Comparison of ENCODE assay signal across 8 cellular contexts in genomic region chr19:7636691-7637373, GRCh38. TPM values are rescaled to one million over a fixed set of nuclear protein-coding genes. Genes with fewer than 3 reads are reported as not detected.
DNase-seq lines count a peak whose midpoint lies in the region; ATAC-seq and TF ChIP-seq lines count a peak whose summit lies in the region.

Gene STXBP2, plus strand, starts transcription at chr19:7637110. Its CDS starts 40 bp downstream, at chr19:7637150.

- peaks cover 19% of the 10 kb centered on the region for H3K36me3 Mint-ChIP-seq in activated CD4-positive, alpha-beta T cell treated with anti-CD3 and anti-CD28 coated beads, Interleukin-2, amount 10 ng/mL, durations not matched to agents 7 days and 5 days (ENCODE audit: low read depth)

- no peaks in the 10 kb centered on the region for H3K27me3 Mint-ChIP-seq in activated CD4-positive, alpha-beta T cell treated with anti-CD3 and anti-CD28 coated beads, Interleukin-2, amount 10 ng/mL, durations not matched to agents 7 days and 5 days

- H3K27me3 ChIP-seq in GM06990 (replicated peaks; ENCODE audit: control insufficient read depth, insufficient read depth, low read length) = no peaks in the 10 kb centered on the region

- CTCF ChIA-PET in activated CD4-positive, alpha-beta T cell treated with anti-CD3 and anti-CD28 coated beads, Interleukin-2, amount 10 ng/mL, durations not matched to agents 7 days and 5 days (lab: Charles Lee) = interaction anchor here (0.9 to 1.7 kb wide), 3 partner anchors 12 to 24 kb away, joined by 3 to 4 read pairs (median 3); no protein-coding TSS in a partner anchor

- H3K4me3 Mint-ChIP-seq in activated CD4-positive, alpha-beta T cell treated with anti-CD3 and anti-CD28 coated beads, Interleukin-2, amount 10 ng/mL, durations not matched to agents 7 days and 5 days = peak within 1 kb of the TSS; percentile 82

- H3K9me3 Mint-ChIP-seq in activated CD4-positive, alpha-beta T cell treated with anti-CD3 and anti-CD28 coated beads, Interleukin-2, amount 10 ng/mL, durations not matched to agents 7 days and 5 days = peaks cover 7% of the 10 kb centered on the region

- peaks cover 6% of the 10 kb centered on the region for H3K36me3 ChIP-seq in GM06990 (ENCODE audit: control insufficient read depth, insufficient read depth, low read length)

- no peak for TF ChIP-seq CTCF in GM06990 (IDR thresholded peaks at IDR 0.05; ENCODE audit: insufficient read depth, low read length, poor library complexity, severe bottlenecking)

- H3K27ac Mint-ChIP-seq in activated CD4-positive, alpha-beta T cell treated with anti-CD3 and anti-CD28 coated beads, Interleukin-2, amount 10 ng/mL, durations not matched to agents 7 days and 5 days = peak within 1 kb of the TSS; percentile 94

- POLR2A ChIA-PET in activated CD4-positive, alpha-beta T cell treated with anti-CD3 and anti-CD28 coated beads, Interleukin-2, amount 10 ng/mL, durations not matched to agents 7 days and 5 days (lab: Charles Lee) = no interaction called here

- H3K4me3 ChIP-seq in GM06990 (replicated peaks; ENCODE audit: low read depth, low read length) = peak within 1 kb of the TSS; percentile 90

- ATAC-seq in HG02840 (IDR thresholded peaks at IDR 0.05; ENCODE audit: low FRiP score, unreplicated experiment) (peak; percentile 59), HG03025 (IDR thresholded peaks at IDR 0.05; ENCODE audit: low FRiP score, unreplicated experiment) (no peak)

- DNase-seq in GM06990 (ENCODE audit: extremely low read depth, insufficient read length) (peak; percentile 89), NCI-H2171 treated with DMSO at 0.1 percent for 48 hours (lab: John Stamatoyannopoulos, UW) (peak; percentile 69), dermis microvascular lymphatic vessel endothelial cell (ENCODE audit: low read depth in 2 of 2) (peak; percentile 23 to 35), lung microvascular endothelial cell (ENCODE audit: low read depth in 2 of 2) (peak; percentile 35 to 72)
- DNase-seq in activated CD4-positive, alpha-beta T cell treated with anti-CD3 and anti-CD28 coated beads, Interleukin-2, amount 10 ng/mL, durations not matched to agents 7 days and 5 days = peak; percentile 91
- DNase-seq in stimulated activated CD8-positive, alpha-beta memory T cell treated with anti-CD3 and anti-CD28 coated beads, Interleukin-2, amount 100 ng/mL, for 48 hours (ENCODE audit: low read depth in 2 of 2) = peak; percentile 87

- H3K4me1 Mint-ChIP-seq in activated CD4-positive, alpha-beta T cell treated with anti-CD3 and anti-CD28 coated beads, Interleukin-2, amount 10 ng/mL, durations not matched to agents 7 days and 5 days = peaks cover 30% of the 10 kb centered on the region

RNA-seq across cellular contexts. Expression of gene STXBP2, which starts in this region (rescaled TPM):
- total RNA-seq in activated CD4-positive, alpha-beta T cell treated with anti-CD3 and anti-CD28 coated beads, Interleukin-2, amount 10 ng/mL, durations not matched to agents 7 days and 5 days = 100 to 1,000 TPM; 131 to 158 TPM
- total RNA-seq in dermis microvascular lymphatic vessel endothelial cell = 22.3 and 34.8 TPM in 2 replicates
- 23.3 and 29.8 TPM in 2 replicates for total RNA-seq in lung microvascular endothelial cell

Comparison
In these comparisons a context has a peak if more than half of its experiments do, and no peak if none do; other contexts are left out.
1. DNase-seq: peak in every context shown above with its lines; median percentile 91 in activated CD4-positive, alpha-beta T cell treated with anti-CD3 and anti-CD28 coated beads, Interleukin-2, amount 10 ng/mL, durations not matched to agents 7 days and 5 days; 89 in GM06990; 87 in stimulated activated CD8-positive, alpha-beta memory T cell treated with anti-CD3 and anti-CD28 coated beads, Interleukin-2, amount 100 ng/mL, for 48 hours; 69 in NCI-H2171 treated with DMSO at 0.1 percent for 48 hours; 54 in lung microvascular endothelial cell; 29 in dermis microvascular lymphatic vessel endothelial cell.